17 cellular contexts compared by ENCODE assay signal in genomic region chr20:36421641-36422040, GRCh38.
DNase-seq lines count a peak whose midpoint lies in the region; ATAC-seq, FAIRE-seq and TF ChIP-seq lines count a peak whose summit lies in the region.
"Had no signal": no experiment of that assay in that cellular context is flagged by ENCODE, and none has a peak within 500 bp of the region (broad histone marks: within the 10 kb centered on the region; RNA-seq: fewer than 3 reads in every experiment).

No MANE protein-coding gene starts in this region.

- peak; percentile 74 for FAIRE-seq in HTR-8/SVneo (lab: Jason Lieb, UNC)
- FAIRE-seq: A204.1, D721Med, GM12878, HepG2 had no signal

- no peaks in the 10 kb centered on the region for H3K79me1 ChIP-seq in neuronal stem cell (ENCODE audit: low read depth, low read length)

- H3K14ac ChIP-seq in neuronal stem cell (ENCODE audit: low read length), result no peak overlapping the region

- peak; percentile 35 for TF ChIP-seq CTCF in foreskin keratinocyte (conservative IDR thresholded peaks at IDR 0.05)

- H2AFZ ChIP-seq in neuronal stem cell (ENCODE audit: low read length), result no peak overlapping the region
- H2AFZ ChIP-seq: GM23338 had no signal

- no peak overlapping the region for H2BK120ac ChIP-seq in neuronal stem cell (ENCODE audit: low read depth, low read length)

- no peak overlapping the region for H3K9ac ChIP-seq in neuronal stem cell (ENCODE audit: low read depth, low read length, poor library complexity)

- no peak overlapping the region for H3K27ac ChIP-seq in foreskin keratinocyte
- no peak overlapping the region for H3K27ac ChIP-seq in neuronal stem cell (replicated peaks; ENCODE audit: low read length)

- H3K36me3 ChIP-seq in neuronal stem cell (replicated peaks in 1 of 2; ENCODE audit: control insufficient read depth in 2 of 2, insufficient read depth in 2 of 2, low read length in 2 of 2), result no peaks in the 10 kb centered on the region

- H2AK5ac ChIP-seq in neuronal stem cell (ENCODE audit: low read depth, low read length), result peak overlapping the region; percentile 70

- ATAC-seq in foreskin keratinocyte (peak; percentile 64), HG03565 (IDR thresholded peaks at IDR 0.05; ENCODE audit: unreplicated experiment) (no peak), GM18498 (IDR thresholded peaks at IDR 0.05; ENCODE audit: unreplicated experiment) (no peak)
- ATAC-seq: CD8-positive, alpha-beta T cell; GM12878; GM23338; HepG2 had no signal

- no peak overlapping the region for H3K4me3 ChIP-seq in neuronal stem cell (ENCODE audit: low read length in 2 of 2)
- H3K4me3 ChIP-seq: GM12878, GM23338 had no signal

- DNase-seq in HTR-8/SVneo (ENCODE audit: insufficient read length, low spot score) (no peak), RKO (ENCODE audit: low spot score) (peak; percentile 29), foreskin keratinocyte (peak; percentile 38 to 78), neuronal stem cell (ENCODE audit: low spot score) (no peak), NCI-H2029 (lab: John Stamatoyannopoulos, UW) (no peak)
- DNase-seq in activated CD4-positive, alpha-beta T cell treated with anti-CD3 and anti-CD28 coated beads for 4 hours, result no peak
- DNase-seq: CD8-positive, alpha-beta T cell; COR-L47; DMS53; H9 had no signal

- H3K4ac ChIP-seq in neuronal stem cell (ENCODE audit: low read length), result no peak overlapping the region

- H3K23ac ChIP-seq in neuronal stem cell (ENCODE audit: low read depth, low read length, poor library complexity), result no peak overlapping the region

- H3K4me1 ChIP-seq in foreskin keratinocyte (peaks cover 4% of the 10 kb centered on the region), neuronal stem cell (ENCODE audit: control insufficient read depth in 2 of 2, insufficient read depth in 1 of 2, low read depth in 1 of 2, low read length in 2 of 2) (peaks cover 7 to 9% of the 10 kb centered on the region in 2 donors)

- no peak overlapping the region for H2BK12ac ChIP-seq in neuronal stem cell (ENCODE audit: low read length)

- H3K27me3 ChIP-seq in foreskin keratinocyte, result peaks cover 3% of the 10 kb centered on the region
- H3K27me3 ChIP-seq in neuronal stem cell (ENCODE audit: control insufficient read depth in 3 of 3, insufficient read depth in 3 of 3, low read depth in 1 of 3, low read length in 3 of 3), result peaks cover 0 to 1% (median 0%) of the 10 kb centered on the region in 3 experiments

- no peak overlapping the region for H2BK15ac ChIP-seq in neuronal stem cell (ENCODE audit: low read length)

- H4K91ac ChIP-seq in neuronal stem cell (ENCODE audit: low read depth, low read length, poor library complexity), result no peak overlapping the region

- H3K18ac ChIP-seq in neuronal stem cell (ENCODE audit: low read length), result peak overlapping the region; percentile 31

- WGBS in neuronal stem cell (ENCODE audit: extremely low coverage in 2 of 2, insufficient read length in 2 of 2, insufficient replicate concordance in 1 of 2), 2 donors, result no CpG with 5 or more reads among the region's 13 CpGs

- H3K9me3 ChIP-seq in neuronal stem cell (replicated peaks in 1 of 2; ENCODE audit: control insufficient read depth in 2 of 2, insufficient read depth in 1 of 2, low read depth in 1 of 2, low read length in 2 of 2), result no peaks in the 10 kb centered on the region

- H2BK5ac ChIP-seq in neuronal stem cell (ENCODE audit: low read length), result no peak overlapping the region

- no peak overlapping the region for H3K4me2 ChIP-seq in neuronal stem cell (ENCODE audit: insufficient read depth, low read length, poor library complexity, severe bottlenecking)
- H3K4me2 ChIP-seq: GM23338 had no signal

- no peak overlapping the region for H4K8ac ChIP-seq in neuronal stem cell (ENCODE audit: low read depth, low read length)

Comparison
In these comparisons a context has a peak if more than half of its experiments do, and no peak if none do; other contexts are left out.
1. DNase-seq: peak in RKO (single experiment) and foreskin keratinocyte (2 of 2); none in HTR-8/SVneo (single experiment), neuronal stem cell (single experiment), NCI-H2029 (single experiment) and activated CD4-positive, alpha-beta T cell treated with anti-CD3 and anti-CD28 coated beads for 4 hours (0 of 2).